ENCODE assay signal across 9 cellular contexts in genomic region chr11:13238879-13239514, GRCh38. TPM values are rescaled to one million over a fixed set of nuclear protein-coding genes. Genes with fewer than 3 reads are reported as not detected.
DNase-seq lines count a peak whose midpoint lies in the region; ATAC-seq, FAIRE-seq and TF ChIP-seq lines count a peak whose summit lies in the region.
"Had no signal": no experiment of that assay in that cellular context is flagged by ENCODE, and none has a peak within 500 bp of the region (broad histone marks: within the 10 kb centered on the region; RNA-seq: fewer than 3 reads in every experiment).

No MANE protein-coding gene starts in this region.

- H3K4me3 ChIP-seq in AG10803 (ENCODE audit: low read length) (no peak overlapping the region), ascending aorta (no peak overlapping the region)
- H3K4me3 ChIP-seq: skin epidermis had no signal

- no peak for FAIRE-seq in H54 (lab: Jason Lieb, UNC)

- TF ChIP-seq CTCF in AG10803 (conservative IDR thresholded peaks at IDR 0.05; ENCODE audit: low read length): peak; percentile 89
- TF ChIP-seq CTCF in ascending aorta (IDR thresholded peaks at IDR 0.05): peak; percentile 46 to 61 (median 57)

- DNase-seq in AG10803 (ENCODE audit: low read depth): peak; percentile 51
- peak; percentile 55 to 82 for DNase-seq in Kasumi-1 (lab: John Stamatoyannopoulos, UW)
- DNase-seq in T-helper 2 cell: peak in 4 of 5 experiments; percentile 13 to 50 (median 26)
- no peak for DNase-seq in ascending aorta (ENCODE audit: low spot score in 2 of 2)
- peak; percentile 47 for DNase-seq in iris pigment epithelial cell (ENCODE audit: low read depth)
- peak; percentile 28 to 36 for DNase-seq in stimulated activated CD4-positive, alpha-beta T cell treated with anti-CD3 and anti-CD28 coated beads, Interleukin-4, amount 100 ng/mL, for 4 hours
- no peak for DNase-seq in H54 (ENCODE audit: insufficient read length, low spot score)

- peak; percentile 63 for ATAC-seq in GM18909 (IDR thresholded peaks at IDR 0.05; ENCODE audit: poor library complexity, unreplicated experiment)

- H3K9me3 ChIP-seq in ascending aorta: no peaks in the 10 kb centered on the region

- no peaks in the 10 kb centered on the region for H3K4me1 ChIP-seq in ascending aorta

- H3K27ac ChIP-seq in ascending aorta: no peak overlapping the region
- H3K27ac ChIP-seq: skin epidermis had no signal

- intact Hi-C loops in ascending aorta (cut with DNase I): no loop called here

- H3K36me3 ChIP-seq in ascending aorta: no peaks in the 10 kb centered on the region

- H3K27me3 ChIP-seq in ascending aorta: no peaks in the 10 kb centered on the region

- no peak for TF ChIP-seq POLR2A in H54 (IDR thresholded peaks at IDR 0.05; ENCODE audit: low read depth, low read length)

RNA-seq across cellular contexts. Expression of gene BMAL1, which starts 38.6 kb away (rescaled TPM):
- 15.9 TPM for total RNA-seq in ascending aorta

Comparison
In these comparisons a context has a peak if more than half of its experiments do, and no peak if none do; other contexts are left out.
1. DNase-seq: peak in AG10803 (single experiment), Kasumi-1 (2 of 2), T-helper 2 cell (4 of 5), iris pigment epithelial cell (single experiment) and stimulated activated CD4-positive, alpha-beta T cell treated with anti-CD3 and anti-CD28 coated beads, Interleukin-4, amount 100 ng/mL, for 4 hours (2 of 2); none in ascending aorta (0 of 2) and H54 (single experiment).